21 cellular contexts compared by ENCODE assay signal in genomic region chr9:134224827-134225154, GRCh38.
A peak's percentile ranks its signal among the peaks of the same experiment; 100 is the strongest.
DNase-seq lines count a peak whose midpoint lies in the region; ATAC-seq, FAIRE-seq and TF ChIP-seq lines count a peak whose summit lies in the region.
"Had no signal": no experiment of that assay in that cellular context is flagged by ENCODE, and none has a peak within 500 bp of the region (broad histone marks: within the 10 kb centered on the region; RNA-seq: fewer than 3 reads in every experiment).

No MANE protein-coding gene starts in this region.

- peaks cover 2 to 4% (median 3%) of the 10 kb centered on the region in 3 donors for H3K27me3 Mint-ChIP-seq in immature natural killer cell (ENCODE audit: low read depth in 3 of 3)
- H3K27me3 Mint-ChIP-seq: CD4-positive, CD25-positive, alpha-beta regulatory T cell had no signal

- no peaks in the 10 kb centered on the region for H3K79me2 ChIP-seq in HepG2 (ENCODE audit: insufficient read depth, low read length)
- H3K79me2 ChIP-seq in hepatocyte: no peaks in the 10 kb centered on the region

- H3K4me1 Mint-ChIP-seq in immature natural killer cell: no peaks in the 10 kb centered on the region

- no peak for TF ChIP-seq EP300 in HepG2 (IDR thresholded peaks at IDR 0.05; ENCODE audit: low read depth in 2 of 2, low read length in 2 of 2)
- TF ChIP-seq EP300 in HepG2 (CRISPR knock-in tag; IDR thresholded peaks at IDR 0.05; ENCODE audit: borderline replicate concordance): no peak
- no peak for TF ChIP-seq EP300 in ovary (IDR thresholded peaks at IDR 0.05)

- no peak for ATAC-seq in HepG2
- ATAC-seq in HG03025 (IDR thresholded peaks at IDR 0.05; ENCODE audit: low FRiP score, unreplicated experiment): no peak

- POLR2A ChIA-PET in HepG2 (lab: Yijun Ruan, JAX): no interaction called here

- H3K27me3 ChIP-seq in liver (ENCODE audit: control insufficient read depth in 4 of 4, insufficient read depth in 4 of 4, low read length in 3 of 4): no peaks in the 10 kb centered on the region
- H3K27me3 ChIP-seq in HepG2 (ENCODE audit: control insufficient read depth in 1 of 2, insufficient read depth in 2 of 2, low read length in 2 of 2): peaks cover 17 to 62% of the 10 kb centered on the region in 2 experiments; a peak in 4 of 5 replicates
- H3K27me3 ChIP-seq in hepatocyte: no peaks in the 10 kb centered on the region
- H3K27me3 ChIP-seq in ovary: no peaks in the 10 kb centered on the region

- no peaks in the 10 kb centered on the region for H4K20me1 ChIP-seq in HepG2 (ENCODE audit: insufficient read depth, low read length)
- H4K20me1 ChIP-seq in hepatocyte (ENCODE audit: insufficient read depth, poor library complexity, severe bottlenecking): no peaks in the 10 kb centered on the region

- no peaks in the 10 kb centered on the region for H3K9me3 Mint-ChIP-seq in immature natural killer cell
- H3K9me3 Mint-ChIP-seq: CD4-positive, CD25-positive, alpha-beta regulatory T cell had no signal

- no peaks in the 10 kb centered on the region for H3K36me3 ChIP-seq in liver (ENCODE audit: control insufficient read depth in 4 of 4, insufficient read depth in 3 of 4, low read depth in 1 of 4, low read length in 3 of 4)
- no peaks in the 10 kb centered on the region for H3K36me3 ChIP-seq in HepG2 (replicated peaks in 1 of 2; ENCODE audit: control insufficient read depth in 1 of 2, insufficient read depth in 2 of 2, low read length in 2 of 2)
- H3K36me3 ChIP-seq in hepatocyte (replicated peaks; ENCODE audit: insufficient read depth, low read depth): no peaks in the 10 kb centered on the region
- no peaks in the 10 kb centered on the region for H3K36me3 ChIP-seq in ovary

- H3K27ac ChIP-seq in liver (ENCODE audit: low read depth in 1 of 2, low read length in 2 of 2) (peak overlapping the region; percentile 95 to 99), HepG2 (ENCODE audit: extremely low read length, insufficient read depth, low read length) (no peak overlapping the region), hepatocyte (no peak overlapping the region), ovary (peak overlapping the region in 1 of 2 donors; percentile 60)

- no peak overlapping the region for H3K4me3 Mint-ChIP-seq in immature natural killer cell
- H3K4me3 Mint-ChIP-seq: CD4-positive, CD25-positive, alpha-beta regulatory T cell had no signal

- 75% methylated on average over 4 of the region's 4 CpGs for WGBS in liver
- WGBS in HepG2 (ENCODE audit: low lambda C conversion rate): 0% methylated on average over 1 of the region's 4 CpGs
- WGBS in hepatocyte (ENCODE audit: low lambda C conversion rate, missing lambda C conversion rate): 81% methylated on average over 4 of the region's 4 CpGs
- WGBS in ovary, 3 donors: 75 to 94% (median 78%) methylated on average over 4 of the region's 4 CpGs

- no TSS peak for BruUV-seq in HepG2 (replicated peaks; lab: Mats Ljungman, UMichigan)

- H2AFZ ChIP-seq in HepG2 (ENCODE audit: low read length): no peak overlapping the region
- no peak overlapping the region for H2AFZ ChIP-seq in hepatocyte

- TF ChIP-seq CTCF in liver (IDR thresholded peaks at IDR 0.05; ENCODE audit: low read depth, low read length, missing input control) (no peak), HepG2 (CRISPR knock-in tag; IDR thresholded peaks at IDR 0.05) (no peak), hepatocyte (IDR thresholded peaks at IDR 0.05; ENCODE audit: poor library complexity) (no peak), ovary (IDR thresholded peaks at IDR 0.05) (no peak)

- no peaks in the 10 kb centered on the region for H3K36me3 Mint-ChIP-seq in immature natural killer cell
- H3K36me3 Mint-ChIP-seq: CD4-positive, CD25-positive, alpha-beta regulatory T cell had no signal

- H3K27ac Mint-ChIP-seq in immature natural killer cell: no peak overlapping the region
- H3K27ac Mint-ChIP-seq: CD4-positive, CD25-positive, alpha-beta regulatory T cell had no signal

- CTCF ChIA-PET in HepG2 (lab: Yijun Ruan, JAX; ENCODE audit: low intra/inter-chr PET ratio, low total read pairs): no interaction called here

- in situ Hi-C loops in HepG2 (cut with HindIII; ENCODE audit: extremely low pct_ligation_motif_present, low pct_unique_long_range_greater_than_20kb): no loop called here

- H3K4me2 ChIP-seq in HepG2 (ENCODE audit: low read depth, low read length) (no peak overlapping the region), hepatocyte (peak overlapping the region; percentile 43)

- no peak for DNase-seq in HepG2 (ENCODE audit: low spot score)
- no peak for DNase-seq in hepatocyte (ENCODE audit: low spot score)
- peak in 4 of 5 donors; percentile 15 to 32 (median 18) for DNase-seq in ovary
- DNase-seq in NCI-H446 treated with DMSO at 0.1 percent for 48 hours (lab: John Stamatoyannopoulos, UW): no peak
- no peak for DNase-seq in immature natural killer cell
- DNase-seq in inferior parietal cortex (ENCODE audit: extremely low spot score): no peak
- DNase-seq: CD4-positive, CD25-positive, alpha-beta regulatory T cell; COR-L47; KBM-7; MM.1S; NCI-H1048; NCI-H1417 treated with DMSO at 0.1 percent for 48 hours; NCI-H187; NCI-H446; NCI-H526 treated with DMSO at 0.1 percent for 48 hours; SHP77 had no signal

- H3K4me3 ChIP-seq in liver (ENCODE audit: low read depth in 1 of 3, low read length in 3 of 3): no peak overlapping the region
- H3K4me3 ChIP-seq in HepG2 (replicated peaks in 1 of 3; ENCODE audit: insufficient read depth in 1 of 3, low read depth in 2 of 3, low read length in 3 of 3): no peak overlapping the region
- no peak overlapping the region for H3K4me3 ChIP-seq in hepatocyte
- H3K4me3 ChIP-seq in ovary: no peak overlapping the region

- H3K9me2 ChIP-seq in hepatocyte (replicated peaks; ENCODE audit: insufficient read depth): no peaks in the 10 kb centered on the region

- peaks cover 27 to 50% (median 38%) of the 10 kb centered on the region in 4 donors for H3K4me1 ChIP-seq in liver (ENCODE audit: control insufficient read depth in 4 of 4, insufficient read depth in 4 of 4, low read length in 3 of 4)
- H3K4me1 ChIP-seq in HepG2 (ENCODE audit: insufficient read depth, low read length): peaks cover 87% of the 10 kb centered on the region
- H3K4me1 ChIP-seq in hepatocyte (ENCODE audit: insufficient read depth): peaks cover 37% of the 10 kb centered on the region
- peaks cover 18% of the 10 kb centered on the region for H3K4me1 ChIP-seq in ovary (ENCODE audit: insufficient read depth)

- H3K9me3 ChIP-seq in liver (ENCODE audit: control insufficient read depth in 4 of 4, low read length in 3 of 4): no peaks in the 10 kb centered on the region
- no peaks in the 10 kb centered on the region for H3K9me3 ChIP-seq in HepG2 (ENCODE audit: low read length)
- H3K9me3 ChIP-seq in hepatocyte (ENCODE audit: low read depth): no peaks in the 10 kb centered on the region
- H3K9me3 ChIP-seq in ovary: no peaks in the 10 kb centered on the region

- FAIRE-seq in HepG2 (lab: Jason Lieb, UNC): no peak
- FAIRE-seq: A204.1, GM19239, H1 had no signal

- intact Hi-C loops in HepG2 (cut with micrococcal nuclease; ENCODE audit: unreplicated experiment): no loop called here
- intact Hi-C loops in ovary (cut with DNase I): no loop called here

- no peak overlapping the region for H3K9ac ChIP-seq in liver (ENCODE audit: low read depth in 1 of 2, low read length in 2 of 2)
- H3K9ac ChIP-seq in HepG2 (ENCODE audit: insufficient read depth, low read depth, low read length): no peak overlapping the region

- no peak for TF ChIP-seq RAD21 in liver (IDR thresholded peaks at IDR 0.05)
- no peak for TF ChIP-seq RAD21 in HepG2 (CRISPR knock-in tag; IDR thresholded peaks at IDR 0.05)

- TF ChIP-seq POLR2A in HepG2 (IDR thresholded peaks at IDR 0.05; ENCODE audit: insufficient read depth in 1 of 2, low read depth in 2 of 2, low read length in 2 of 2): no peak
- no peak for TF ChIP-seq POLR2A in ovary (IDR thresholded peaks at IDR 0.05)

TF ChIP-seq in liver, 16 proteins besides CTCF, POLR2A, EP300 and RAD21 (continues in another document):
- TF ChIP-seq FOXA1 (IDR thresholded peaks at IDR 0.05) (no peak), JUND (IDR thresholded peaks at IDR 0.05) (no peak), SP1 (IDR thresholded peaks at IDR 0.05) (no peak), TAF1 (conservative IDR thresholded peaks at IDR 0.05) (no peak), HNF4A (conservative IDR thresholded peaks at IDR 0.05) (no peak), RXRA (IDR thresholded peaks at IDR 0.05) (no peak), ZBTB33 (IDR thresholded peaks at IDR 0.05) (no peak)

TF ChIP-seq in HepG2, 621 proteins besides CTCF, POLR2A, EP300 and RAD21 (continues in another document):
- TF ChIP-seq NR2F6 (IDR thresholded peaks at IDR 0.05): no peak
- no peak for TF ChIP-seq NR2F6 (CRISPR knock-in tag; IDR thresholded peaks at IDR 0.05)
- TF ChIP-seq ZNF510 (CRISPR knock-in tag; IDR thresholded peaks at IDR 0.05; ENCODE audit: low read depth): no peak
- no peak for TF ChIP-seq SOX6 (IDR thresholded peaks at IDR 0.05)
- no peak for TF ChIP-seq SOX6 (CRISPR knock-in tag; IDR thresholded peaks at IDR 0.05)
- no peak for TF ChIP-seq YY1 (IDR thresholded peaks at IDR 0.05; ENCODE audit: insufficient read depth, insufficient replicate concordance, low read depth, low read length)
- TF ChIP-seq ZNF20 (CRISPR knock-in tag; IDR thresholded peaks at IDR 0.05): no peak
- no peak for TF ChIP-seq GLI4 (CRISPR knock-in tag; IDR thresholded peaks at IDR 0.05; ENCODE audit: borderline replicate concordance)
- no peak for TF ChIP-seq YEATS2 (CRISPR knock-in tag; IDR thresholded peaks at IDR 0.05; ENCODE audit: borderline replicate concordance)
- no peak for TF ChIP-seq ZUFSP (CRISPR knock-in tag; IDR thresholded peaks at IDR 0.05; ENCODE audit: borderline replicate concordance)
- no peak for TF ChIP-seq PHF5A (CRISPR knock-in tag; IDR thresholded peaks at IDR 0.05; ENCODE audit: low read depth, unreplicated experiment)
- no peak for TF ChIP-seq LBX2 (CRISPR knock-in tag; IDR thresholded peaks at IDR 0.05; ENCODE audit: borderline replicate concordance)
- TF ChIP-seq ZNF572 (CRISPR knock-in tag; IDR thresholded peaks at IDR 0.05): no peak

Comparison
In these comparisons a context has a peak if more than half of its experiments do, and no peak if none do; other contexts are left out.
1. H3K27ac ChIP-seq: peak in liver (2 of 2); none in HepG2 (single experiment) and hepatocyte (single experiment).
2. DNase-seq: peak in ovary (4 of 5); none in HepG2 (single experiment), hepatocyte (single experiment), NCI-H446 treated with DMSO at 0.1 percent for 48 hours (single experiment), immature natural killer cell (0 of 3) and inferior parietal cortex (single experiment).